ENCODE assay signal across 8 cellular contexts in the genomic region with DNA sequence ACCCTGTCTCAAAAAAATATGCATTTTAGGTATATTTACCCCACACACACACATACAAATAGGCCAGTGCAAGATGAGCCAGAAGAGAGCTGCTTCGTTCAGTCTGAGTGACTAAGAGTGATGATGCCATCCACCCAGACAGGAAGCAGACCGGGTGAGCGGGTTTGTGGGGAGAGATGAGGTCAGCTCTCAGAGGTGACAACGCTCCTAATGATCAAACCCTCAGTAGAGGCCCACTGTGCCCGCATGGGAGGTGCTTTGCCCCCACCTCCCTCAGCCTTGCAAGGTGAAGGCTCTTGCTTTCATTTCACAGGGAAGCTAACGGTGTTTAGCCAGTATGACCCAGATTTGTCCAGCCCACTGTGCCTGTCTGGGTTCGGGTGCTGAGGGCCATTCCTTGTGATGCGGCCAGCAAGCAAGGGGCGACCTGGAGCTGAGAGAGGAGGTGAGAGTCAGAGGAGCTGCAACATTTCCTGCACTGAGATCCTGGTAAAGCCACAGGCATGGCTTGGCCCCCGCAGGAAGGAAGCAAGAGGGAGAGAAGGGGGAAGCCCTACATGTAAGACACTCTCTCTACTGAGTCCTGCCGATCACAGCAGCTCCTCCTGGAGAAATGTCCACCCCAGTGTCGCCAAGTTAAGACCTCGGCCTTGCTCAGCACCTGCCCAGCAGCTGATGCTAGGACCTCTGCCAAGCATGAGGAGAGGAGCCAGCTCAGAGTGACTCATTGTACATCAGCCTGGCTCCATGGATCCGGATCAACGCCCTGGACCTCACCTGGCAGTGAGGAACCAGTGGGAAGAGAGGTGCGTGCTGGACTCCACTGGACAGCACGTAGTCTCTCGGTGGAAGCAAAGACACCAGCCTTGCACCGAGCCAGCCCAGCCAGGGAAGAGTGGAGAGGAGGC. TPM values are rescaled to one million over a fixed set of nuclear protein-coding genes. Genes with fewer than 3 reads are reported as not detected.
DNase-seq lines count a peak whose midpoint lies in the region; TF ChIP-seq lines count a peak whose summit lies in the region.

No MANE protein-coding gene starts in this region.

- H3K9me3 Mint-ChIP-seq in HFFc6 (no peaks in the 10 kb centered on the region), nephron (no peaks in the 10 kb centered on the region)
- H3K9me3 Mint-ChIP-seq in activated CD4-positive, alpha-beta T cell treated with anti-CD3 and anti-CD28 coated beads, Interleukin-2, amount 10 ng/mL, durations not matched to agents 24 days and 14 days = no peaks in the 10 kb centered on the region

- H3K27ac ChIP-seq in duodenal mucosa (ENCODE audit: low read depth, low read length) = no peak overlapping the region
- H3K27ac ChIP-seq in transverse colon = peak overlapping the region in 1 of 4 donors; percentile 23

- whole genome bisulfite sequencing in transverse colon (ENCODE audit: low coverage in 1 of 2), 2 donors = 51 to 58% methylated on average over 4 to 19 of the region's 19 CpGs

- TF ChIP-seq CTCF in GM10266 (IDR thresholded peaks at IDR 0.05; ENCODE audit: control insufficient read depth, insufficient read depth, low read depth, missing control alignments) (no peak), HFFc6 (IDR thresholded peaks at IDR 0.05) (no peak), nephron (IDR thresholded peaks at IDR 0.05; ENCODE audit: unreplicated experiment in 3 of 3) (no peak), transverse colon (IDR thresholded peaks at IDR 0.05) (no peak)

- intact Hi-C loops in activated CD4-positive, alpha-beta T cell treated with anti-CD3 and anti-CD28 coated beads, Interleukin-2, amount 10 ng/mL, durations not matched to agents 24 days and 14 days (cut with micrococcal nuclease) = loop anchor here (1.0 to 2.0 kb wide), 5 partner anchors 19 to 169 kb away; partner anchors contain the start of genes CLASP1, NIFK, RNU4ATAC and TSN
- intact Hi-C loops in transverse colon (cut with DNase I; ENCODE audit: low total_unique reads) = no loop called here

- in situ Hi-C loops in transverse colon (cut with MboI; ENCODE audit: low pct_ligation_motif_present in 1 of 4, low pct_unique_long_range_greater_than_20kb in 1 of 4, low sequenced_read_pairs in 3 of 4) = loop anchor here in 3 of 4 donors (25.0 kb wide), 4 partner anchors 162 to 612 kb away; partner anchors contain the start of gene RNU4ATAC (in 1 of the 3)

- no peaks in the 10 kb centered on the region; the same call in 1 of the 2 replicates for H3K27me3 Mint-ChIP-seq in HFFc6 (ENCODE audit: insufficient read depth)
- no peaks in the 10 kb centered on the region for H3K27me3 Mint-ChIP-seq in activated CD4-positive, alpha-beta T cell treated with anti-CD3 and anti-CD28 coated beads, Interleukin-2, amount 10 ng/mL, durations not matched to agents 24 days and 14 days
- H3K27me3 Mint-ChIP-seq in nephron (ENCODE audit: low read depth) = no peaks in the 10 kb centered on the region

- H3K9me3 ChIP-seq in duodenal mucosa (ENCODE audit: control insufficient read depth in 1 of 2, low read length in 2 of 2) (no peaks in the 10 kb centered on the region), transverse colon (no peaks in the 10 kb centered on the region)

- no peak for TF ChIP-seq EP300 in transverse colon (IDR thresholded peaks at IDR 0.05; ENCODE audit: low read depth)

- peak; percentile 81 for DNase-seq in GM10266 (ENCODE audit: extremely low spot score)
- peak; percentile 80 for DNase-seq in HFFc6
- peak; percentile 92 for DNase-seq in MV-4-11 (lab: John Stamatoyannopoulos, UW)
- peak; percentile 94 for DNase-seq in activated CD4-positive, alpha-beta T cell treated with anti-CD3 and anti-CD28 coated beads, Interleukin-2, amount 10 ng/mL, durations not matched to agents 24 days and 14 days
- DNase-seq in transverse colon = peak; percentile 52
- no peak for DNase-seq in NCI-H345 treated with DMSO at 0.1 percent for 48 hours (lab: John Stamatoyannopoulos, UW; ENCODE audit: unreplicated experiment)

- H3K4me1 ChIP-seq in duodenal mucosa (ENCODE audit: control insufficient read depth in 1 of 2, insufficient read depth in 2 of 2, low read length in 2 of 2) (peaks cover 13 to 18% of the 10 kb centered on the region in 2 donors), transverse colon (peaks cover 0 to 5% (median 0%) of the 10 kb centered on the region in 4 donors)

- no peak for TF ChIP-seq POLR2A in transverse colon (IDR thresholded peaks at IDR 0.05)

- H3K9ac ChIP-seq in duodenal mucosa (ENCODE audit: low read depth in 1 of 2, low read length in 2 of 2) = no peak overlapping the region

- H3K4me3 Mint-ChIP-seq in HFFc6 (peak overlapping the region; percentile 76), nephron (no peak overlapping the region)
- H3K4me3 Mint-ChIP-seq in activated CD4-positive, alpha-beta T cell treated with anti-CD3 and anti-CD28 coated beads, Interleukin-2, amount 10 ng/mL, durations not matched to agents 24 days and 14 days = peak overlapping the region; percentile 91

- H3K27me3 ChIP-seq in duodenal mucosa (ENCODE audit: control insufficient read depth in 1 of 2, insufficient read depth in 2 of 2, low read length in 2 of 2) (no peaks in the 10 kb centered on the region), transverse colon (no peaks in the 10 kb centered on the region)

- H3K27ac Mint-ChIP-seq in HFFc6 (peak overlapping the region; percentile 66), nephron (peak overlapping the region; percentile 27 to 61 (median 41))
- H3K27ac Mint-ChIP-seq in activated CD4-positive, alpha-beta T cell treated with anti-CD3 and anti-CD28 coated beads, Interleukin-2, amount 10 ng/mL, durations not matched to agents 24 days and 14 days = peak overlapping the region; percentile 98

- H3K36me3 Mint-ChIP-seq in HFFc6 (ENCODE audit: low read depth) = no peaks in the 10 kb centered on the region
- H3K36me3 Mint-ChIP-seq in activated CD4-positive, alpha-beta T cell treated with anti-CD3 and anti-CD28 coated beads, Interleukin-2, amount 10 ng/mL, durations not matched to agents 24 days and 14 days (ENCODE audit: low read depth) = no peaks in the 10 kb centered on the region
- no peaks in the 10 kb centered on the region for H3K36me3 Mint-ChIP-seq in nephron (ENCODE audit: low read depth)

- H3K4me3 ChIP-seq in duodenal mucosa (ENCODE audit: low read depth in 1 of 2, low read length in 2 of 2) (peak overlapping the region; percentile 1 to 36), transverse colon (no peak overlapping the region)

- H3K4me1 Mint-ChIP-seq in HFFc6 (ENCODE audit: low read depth) (peaks cover 49% of the 10 kb centered on the region), nephron (peaks cover 25% of the 10 kb centered on the region)
- peaks cover 39% of the 10 kb centered on the region for H3K4me1 Mint-ChIP-seq in activated CD4-positive, alpha-beta T cell treated with anti-CD3 and anti-CD28 coated beads, Interleukin-2, amount 10 ng/mL, durations not matched to agents 24 days and 14 days

- no peaks in the 10 kb centered on the region for H3K36me3 ChIP-seq in duodenal mucosa (ENCODE audit: control insufficient read depth in 1 of 2, insufficient read depth in 2 of 2, low read length in 2 of 2)
- H3K36me3 ChIP-seq in transverse colon = no peaks in the 10 kb centered on the region

RNA-seq across cellular contexts. Expression of gene NIFK, which starts 37.0 kb away (rescaled TPM):
- 10 to 100 TPM; 67.2 to 82.4 (median 73.3) TPM for total RNA-seq in HFFc6 (2021; fragmentation: NEBNext Ultra II Directional; extraction: Animal tissue kit (Norgen Biotek cat#: 25700))
- total RNA-seq in activated CD4-positive, alpha-beta T cell treated with anti-CD3 and anti-CD28 coated beads, Interleukin-2, amount 10 ng/mL, durations not matched to agents 24 days and 14 days = 164 and 177 TPM in 2 replicates
- total RNA-seq in transverse colon = 10 to 100 TPM; 10.9 to 32.7 (median 18.7) TPM

RNA-seq across cellular contexts. Expression of gene CLASP1, which starts 50.4 kb away (rescaled TPM):
- 10 to 100 TPM; 38.2 to 49.0 (median 41.1) TPM for total RNA-seq in HFFc6 (2021; fragmentation: NEBNext Ultra II Directional; extraction: Animal tissue kit (Norgen Biotek cat#: 25700))
- total RNA-seq in activated CD4-positive, alpha-beta T cell treated with anti-CD3 and anti-CD28 coated beads, Interleukin-2, amount 10 ng/mL, durations not matched to agents 24 days and 14 days = 69.3 and 78.5 TPM in 2 replicates
- total RNA-seq in transverse colon = 10 to 100 TPM; 43.0 to 53.9 (median 51.3) TPM

RNA-seq across cellular contexts. Expression of gene TSN, which starts 55.8 kb away (rescaled TPM):
- total RNA-seq in HFFc6 (2021; fragmentation: NEBNext Ultra II Directional; extraction: Animal tissue kit (Norgen Biotek cat#: 25700)) = 10 to 100 TPM; 74.8 to 91.2 (median 83.2) TPM
- 72.6 and 76.5 TPM in 2 replicates for total RNA-seq in activated CD4-positive, alpha-beta T cell treated with anti-CD3 and anti-CD28 coated beads, Interleukin-2, amount 10 ng/mL, durations not matched to agents 24 days and 14 days
- 10 to 100 TPM in 3 of 4 donors, 1 to 10 TPM in 1; 8.2 to 33.5 (median 23.7) TPM for total RNA-seq in transverse colon

Comparison
In these comparisons a context has a peak if more than half of its experiments do, and no peak if none do; other contexts are left out.
1. H3K27ac Mint-ChIP-seq: peak in every context shown above with its lines; median percentile 98 in activated CD4-positive, alpha-beta T cell treated with anti-CD3 and anti-CD28 coated beads, Interleukin-2, amount 10 ng/mL, durations not matched to agents 24 days and 14 days; 66 in HFFc6; 41 in nephron.
2. H3K4me3 Mint-ChIP-seq: peak in HFFc6 (single experiment) and activated CD4-positive, alpha-beta T cell treated with anti-CD3 and anti-CD28 coated beads, Interleukin-2, amount 10 ng/mL, durations not matched to agents 24 days and 14 days (single experiment); none in nephron (0 of 3).
3. H3K4me3 ChIP-seq: peak in duodenal mucosa (2 of 2); none in transverse colon (0 of 4).